9 cellular contexts compared by ENCODE assay signal in the genomic region with DNA sequence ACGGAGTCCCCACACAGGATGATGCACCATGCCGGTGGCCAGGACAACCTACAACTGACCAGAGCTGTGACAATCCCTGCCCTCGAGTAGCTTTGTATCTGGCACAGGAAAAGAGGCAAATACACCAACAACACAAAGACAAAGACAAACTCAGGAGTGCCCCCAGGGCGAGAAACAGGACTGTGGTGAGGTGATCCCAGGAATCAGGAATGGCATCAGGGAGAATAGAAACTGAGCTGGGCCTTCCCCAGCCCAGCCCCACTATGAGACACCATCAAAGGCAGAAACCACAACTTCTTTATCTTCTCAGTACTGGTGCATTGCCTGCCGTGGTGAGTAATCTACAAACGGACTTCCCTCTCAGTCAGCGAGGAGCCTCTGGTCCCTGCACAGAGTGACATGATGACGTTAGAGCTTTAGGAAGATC.
A peak's percentile ranks its signal among the peaks of the same experiment; 100 is the strongest.
DNase-seq lines count a peak whose midpoint lies in the region; ATAC-seq and TF ChIP-seq lines count a peak whose summit lies in the region.
"Had no signal": no experiment of that assay in that cellular context is flagged by ENCODE, and none has a peak within 500 bp of the region (broad histone marks: within the 10 kb centered on the region; RNA-seq: fewer than 3 reads in every experiment).

No MANE protein-coding gene starts in this region.

- TF ChIP-seq CTCF in cardiac fibroblast (IDR thresholded peaks at IDR 0.05; ENCODE audit: low read depth, low read length), result no peak

- no peaks in the 10 kb centered on the region for H3K36me3 Mint-ChIP-seq in activated naive CD8-positive, alpha-beta T cell treated with anti-CD3 and anti-CD28 coated beads, Interleukin-2, amount 10 ng/mL, durations not matched to agents 7 days and 5 days
- H3K36me3 Mint-ChIP-seq in activated naive CD8-positive, alpha-beta T cell treated with anti-CD3 and anti-CD28 coated beads for 36 hours, result no peaks in the 10 kb centered on the region
- no peaks in the 10 kb centered on the region for H3K36me3 Mint-ChIP-seq in stimulated activated naive CD8-positive, alpha-beta T cell treated with anti-CD3 and anti-CD28 coated beads, Interleukin-15, Interleukin-2, amounts not matched to agents 100 ng/mL and 50 ng/mL, for 24 hours (ENCODE audit: low read depth)

- POLR2A ChIA-PET in activated naive CD8-positive, alpha-beta T cell treated with anti-CD3 and anti-CD28 coated beads, Interleukin-2, amount 10 ng/mL, durations not matched to agents 7 days and 5 days (lab: Charles Lee), result interaction anchor here (0.6 to 0.8 kb wide), 2 partner anchors 10 to 14 kb away, joined by 3 read pairs; no protein-coding TSS in a partner anchor

- intact Hi-C loops in left colon (cut with DNase I, micrococcal nuclease), result no loop called here

- peak; percentile 88 for ATAC-seq in activated naive CD8-positive, alpha-beta T cell treated with anti-CD3 and anti-CD28 coated beads, Interleukin-2, amount 10 ng/mL, durations not matched to agents 7 days and 5 days (ENCODE audit: low read depth)
- ATAC-seq in left colon (no peak), HG03045 (IDR thresholded peaks at IDR 0.05; ENCODE audit: unreplicated experiment) (no peak)

- no peaks in the 10 kb centered on the region for H3K9me3 Mint-ChIP-seq in activated naive CD8-positive, alpha-beta T cell treated with anti-CD3 and anti-CD28 coated beads, Interleukin-2, amount 10 ng/mL, durations not matched to agents 7 days and 5 days
- H3K9me3 Mint-ChIP-seq in activated naive CD8-positive, alpha-beta T cell treated with anti-CD3 and anti-CD28 coated beads for 36 hours, result no peaks in the 10 kb centered on the region
- H3K9me3 Mint-ChIP-seq in stimulated activated naive CD8-positive, alpha-beta T cell treated with anti-CD3 and anti-CD28 coated beads, Interleukin-15, Interleukin-2, amounts not matched to agents 100 ng/mL and 50 ng/mL, for 24 hours, result no peaks in the 10 kb centered on the region

- H3K4me3 ChIP-seq in cardiac fibroblast (replicated peaks in 1 of 2; ENCODE audit: low read depth in 2 of 2, low read length in 2 of 2), result no peak overlapping the region

- peak overlapping the region; percentile 6 for H3K4me3 Mint-ChIP-seq in activated naive CD8-positive, alpha-beta T cell treated with anti-CD3 and anti-CD28 coated beads, Interleukin-2, amount 10 ng/mL, durations not matched to agents 7 days and 5 days
- no peak overlapping the region for H3K4me3 Mint-ChIP-seq in activated naive CD8-positive, alpha-beta T cell treated with anti-CD3 and anti-CD28 coated beads for 36 hours
- H3K4me3 Mint-ChIP-seq in stimulated activated naive CD8-positive, alpha-beta T cell treated with anti-CD3 and anti-CD28 coated beads, Interleukin-15, Interleukin-2, amounts not matched to agents 100 ng/mL and 50 ng/mL, for 24 hours, result no peak overlapping the region

- H3K27me3 Mint-ChIP-seq in activated naive CD8-positive, alpha-beta T cell treated with anti-CD3 and anti-CD28 coated beads, Interleukin-2, amount 10 ng/mL, durations not matched to agents 7 days and 5 days, result no peaks in the 10 kb centered on the region
- H3K27me3 Mint-ChIP-seq in activated naive CD8-positive, alpha-beta T cell treated with anti-CD3 and anti-CD28 coated beads for 36 hours, result no peaks in the 10 kb centered on the region
- H3K27me3 Mint-ChIP-seq in stimulated activated naive CD8-positive, alpha-beta T cell treated with anti-CD3 and anti-CD28 coated beads, Interleukin-15, Interleukin-2, amounts not matched to agents 100 ng/mL and 50 ng/mL, for 24 hours, result no peaks in the 10 kb centered on the region

- no peak for DNase-seq in activated naive CD8-positive, alpha-beta T cell treated with anti-CD3 and anti-CD28 coated beads, Interleukin-2, amount 10 ng/mL, durations not matched to agents 7 days and 5 days
- DNase-seq in activated naive CD8-positive, alpha-beta T cell treated with anti-CD3 and anti-CD28 coated beads for 36 hours, result no peak
- DNase-seq in OCI-M1 (lab: John Stamatoyannopoulos, UW) (peak; percentile 89), cardiac fibroblast (ENCODE audit: low read depth in 2 of 2) (peak; percentile 48 to 62), SHP77 treated with DMSO at 0.1 percent for 48 hours (lab: John Stamatoyannopoulos, UW) (no peak), left colon (no peak)
- DNase-seq: C1 segment of cervical spinal cord had no signal

- peaks cover 12% of the 10 kb centered on the region for H3K4me1 Mint-ChIP-seq in activated naive CD8-positive, alpha-beta T cell treated with anti-CD3 and anti-CD28 coated beads, Interleukin-2, amount 10 ng/mL, durations not matched to agents 7 days and 5 days
- peaks cover 15% of the 10 kb centered on the region for H3K4me1 Mint-ChIP-seq in activated naive CD8-positive, alpha-beta T cell treated with anti-CD3 and anti-CD28 coated beads for 36 hours
- peaks cover 17% of the 10 kb centered on the region for H3K4me1 Mint-ChIP-seq in stimulated activated naive CD8-positive, alpha-beta T cell treated with anti-CD3 and anti-CD28 coated beads, Interleukin-15, Interleukin-2, amounts not matched to agents 100 ng/mL and 50 ng/mL, for 24 hours (ENCODE audit: low read depth)

- no peak overlapping the region for H3K27ac Mint-ChIP-seq in activated naive CD8-positive, alpha-beta T cell treated with anti-CD3 and anti-CD28 coated beads, Interleukin-2, amount 10 ng/mL, durations not matched to agents 7 days and 5 days
- no peak overlapping the region for H3K27ac Mint-ChIP-seq in activated naive CD8-positive, alpha-beta T cell treated with anti-CD3 and anti-CD28 coated beads for 36 hours
- H3K27ac Mint-ChIP-seq in stimulated activated naive CD8-positive, alpha-beta T cell treated with anti-CD3 and anti-CD28 coated beads, Interleukin-15, Interleukin-2, amounts not matched to agents 100 ng/mL and 50 ng/mL, for 24 hours, result peak overlapping the region; percentile 29

Comparison
In these comparisons a context has a peak if more than half of its experiments do, and no peak if none do; other contexts are left out.
1. DNase-seq: peak in OCI-M1 (single experiment) and cardiac fibroblast (2 of 2); none in activated naive CD8-positive, alpha-beta T cell treated with anti-CD3 and anti-CD28 coated beads, Interleukin-2, amount 10 ng/mL, durations not matched to agents 7 days and 5 days (single experiment), activated naive CD8-positive, alpha-beta T cell treated with anti-CD3 and anti-CD28 coated beads for 36 hours (single experiment), SHP77 treated with DMSO at 0.1 percent for 48 hours (single experiment) and left colon (0 of 2).